In the genomic region with DNA sequence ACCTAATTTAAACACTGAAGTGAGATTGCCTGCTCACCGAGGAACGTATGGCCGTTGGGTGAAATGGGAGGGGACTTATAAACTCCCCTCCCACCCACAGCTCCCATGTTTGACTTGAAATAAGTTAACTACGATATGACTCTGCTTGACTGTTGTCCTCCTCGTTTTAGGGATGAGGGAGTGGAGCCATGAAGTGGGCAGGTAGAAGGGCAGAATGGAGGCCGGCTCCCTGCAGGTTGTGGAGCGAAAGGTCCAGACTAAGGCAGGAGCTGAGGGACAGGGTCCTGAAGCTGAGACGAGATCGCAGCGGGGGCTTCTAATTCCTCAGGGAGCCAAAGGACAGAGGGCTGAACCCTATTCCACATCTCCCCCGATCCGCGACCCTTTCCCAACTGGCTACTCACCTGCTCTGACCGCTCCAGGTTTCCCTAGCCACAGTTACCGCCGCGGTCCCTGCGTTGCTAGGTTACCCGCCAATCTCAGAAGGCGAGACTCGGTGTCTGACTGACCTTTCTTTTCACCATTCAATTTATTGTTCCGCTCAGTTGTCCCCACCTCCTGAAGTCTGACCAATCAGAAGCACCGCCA, we compare ENCODE assay signal across 8 cellular contexts. TPM values are rescaled to one million over a fixed set of nuclear protein-coding genes. Genes with fewer than 3 reads are reported as not detected.
DNase-seq lines count a peak whose midpoint lies in the region; TF ChIP-seq lines count a peak whose summit lies in the region.

No MANE protein-coding gene starts in this region.

- H2BK20ac ChIP-seq in H9 (ENCODE audit: low read depth, low read length, poor library complexity, severe bottlenecking), result no peak overlapping the region

- H4K20me1 ChIP-seq in BLaER1 treated with 17β-estradiol and CSF1 and Interleukin-3, amounts not matched to agents 10 nM and 100 nM, result peaks cover 0 to 8% (median 0%) of the 10 kb centered on the region in 11 experiments; a peak in 3 of 22 replicates
- H4K20me1 ChIP-seq in H9 (ENCODE audit: control insufficient read depth, insufficient read depth, insufficient read length), result no peaks in the 10 kb centered on the region

- no peak for TF ChIP-seq CTCF in H9 (conservative IDR thresholded peaks at IDR 0.05)
- TF ChIP-seq CTCF in WI38 (IDR thresholded peaks at IDR 0.05; ENCODE audit: low read depth, low read length), result no peak
- no peak for TF ChIP-seq CTCF in testis (IDR thresholded peaks at IDR 0.05)

- no peak overlapping the region for H3K4ac ChIP-seq in H9 (ENCODE audit: low read depth, low read length)

- peak overlapping the region; percentile 63 to 93 (median 74); a peak in 3 of 7 replicates for H3K27ac Mint-ChIP-seq in H9

- H3K56ac ChIP-seq in H9 (ENCODE audit: insufficient read length, low read depth, low read length), result no peak overlapping the region

- H3K4me3 Mint-ChIP-seq in H9, result peak overlapping the region; percentile 83 to 94

- H3K4me1 ChIP-seq in BLaER1 treated with 17β-estradiol and CSF1 and Interleukin-3, amounts not matched to agents 10 nM and 100 nM, result peaks cover 58 to 91% (median 74%) of the 10 kb centered on the region in 10 experiments
- H3K4me1 ChIP-seq in H9 (ENCODE audit: insufficient read depth, low read length) (peaks cover 4% of the 10 kb centered on the region; the same call in 1 of the 2 replicates), iPS-18a (ENCODE audit: control insufficient read depth, low read depth, low read length) (peaks cover 18% of the 10 kb centered on the region), testis (peaks cover 25% of the 10 kb centered on the region)

- no CpG with 5 or more reads among the region's 23 CpGs for WGBS in H9 (ENCODE audit: extremely low coverage, insufficient read length, low lambda C conversion rate)
- 0% methylated on average over 18 to 23 of the region's 23 CpGs for WGBS in testis, 2 donors

- H3K79me2 ChIP-seq in H9 (ENCODE audit: insufficient read depth, low read length), result peaks cover 1% of the 10 kb centered on the region; the same call in 1 of the 2 replicates

- H3K36me3 Mint-ChIP-seq in H9 (ENCODE audit: insufficient read depth in 1 of 3, low read depth in 3 of 3), result no peaks in the 10 kb centered on the region

- no peak overlapping the region for H3K23ac ChIP-seq in H9 (ENCODE audit: insufficient read length, low read depth, low read length)

- H4K91ac ChIP-seq in H9 (ENCODE audit: insufficient read length, low read depth, low read length), result no peak overlapping the region

- peaks cover 0 to 9% (median 0%) of the 10 kb centered on the region in 11 experiments; a peak in 3 of 22 replicates for H3K36me3 ChIP-seq in BLaER1 treated with 17β-estradiol and CSF1 and Interleukin-3, amounts not matched to agents 10 nM and 100 nM
- no peaks in the 10 kb centered on the region for H3K36me3 ChIP-seq in iPS-18a (ENCODE audit: control insufficient read depth, low read depth, low read length)
- H3K36me3 ChIP-seq in testis (ENCODE audit: low read depth, missing control alignments), result no peaks in the 10 kb centered on the region

- peak overlapping the region; percentile 2 for H3K18ac ChIP-seq in H9 (ENCODE audit: insufficient read length, low read depth, low read length)

- peak overlapping the region; percentile 43 to 89 (median 64) for H3K4me3 ChIP-seq in BLaER1 treated with 17β-estradiol and CSF1 and Interleukin-3, amounts not matched to agents 10 nM and 100 nM
- H3K4me3 ChIP-seq in WI38 (ENCODE audit: low read depth, low read length) (peak overlapping the region; percentile 72), iPS-18a (ENCODE audit: low read length) (peak overlapping the region; percentile 79), testis (peak overlapping the region; percentile 58 to 84)

- H2BK12ac ChIP-seq in H9 (ENCODE audit: insufficient read length, low read depth, low read length), result no peak overlapping the region

- no peaks in the 10 kb centered on the region for H3K9me3 Mint-ChIP-seq in H9

- intact Hi-C loops in testis (cut with DNase I; ENCODE audit: low total_unique reads), result no loop called here

- DNase-seq in H9 (no peak), testis (no peak), COLO829 (ENCODE audit: low spot score) (no peak), medulla oblongata (ENCODE audit: extremely low spot score) (no peak), A172 (ENCODE audit: low spot score) (no peak)

- H3K4me1 Mint-ChIP-seq in H9, result peaks cover 19 to 20% of the 10 kb centered on the region in 2 experiments

- H2BK5ac ChIP-seq in H9 (ENCODE audit: insufficient read length, low read length), result no peak overlapping the region

- no peak overlapping the region for H2AFZ ChIP-seq in H9 (ENCODE audit: low read length)

- peaks cover 9% of the 10 kb centered on the region for H3K23me2 ChIP-seq in H9 (ENCODE audit: insufficient read length, low read depth, low read length, poor library complexity, severe bottlenecking)

- H2BK120ac ChIP-seq in H9 (ENCODE audit: low read depth, low read length, poor library complexity, severe bottlenecking), result no peak overlapping the region

- no peaks in the 10 kb centered on the region for H3K27me3 Mint-ChIP-seq in H9 (ENCODE audit: low read depth)

- H2BK15ac ChIP-seq in H9 (ENCODE audit: low read depth, low read length), result no peak overlapping the region

- no peak overlapping the region for H4K5ac ChIP-seq in H9 (ENCODE audit: insufficient read length, low read depth, low read length)

- H3K27ac ChIP-seq in BLaER1 treated with 17β-estradiol and CSF1 and Interleukin-3, amounts not matched to agents 10 nM and 100 nM, result peak overlapping the region in 9 of 11 experiments; percentile 8 to 89 (median 51); a peak in 15 of 22 replicates
- H3K27ac ChIP-seq in H9 (ENCODE audit: insufficient read length, low read depth, low read length) (no peak overlapping the region), iPS-18a (ENCODE audit: low read length) (peak overlapping the region; percentile 76), testis (peak overlapping the region; percentile 28 to 62)

- no peak overlapping the region for H4K8ac ChIP-seq in H9 (replicated peaks; ENCODE audit: insufficient read length, low read depth, low read length)

- no peak for TF ChIP-seq POLR2A in testis (IDR thresholded peaks at IDR 0.05)

- no peak overlapping the region for H2AK5ac ChIP-seq in H9 (ENCODE audit: insufficient read length, low read length)

- H3K4me2 ChIP-seq in BLaER1 treated with 17β-estradiol and CSF1 and Interleukin-3, amounts not matched to agents 10 nM and 100 nM, result peak overlapping the region; percentile 67 to 98 (median 95)
- peak overlapping the region; percentile 80 for H3K4me2 ChIP-seq in H9 (ENCODE audit: insufficient read depth, insufficient read length, low read length)

- H3K9ac ChIP-seq in BLaER1 treated with 17β-estradiol and CSF1 and Interleukin-3, amounts not matched to agents 10 nM and 100 nM, result peak overlapping the region; percentile 26 to 79 (median 65); a peak in 18 of 22 replicates
- H3K9ac ChIP-seq in H9 (ENCODE audit: extremely low read depth, insufficient read length, low read length), result peak overlapping the region; percentile 1
- H3K9ac ChIP-seq in iPS-18a (ENCODE audit: low read length), result peak overlapping the region; percentile 76

- H3K9me3 ChIP-seq in BLaER1 treated with 17β-estradiol and CSF1 and Interleukin-3, amounts not matched to agents 10 nM and 100 nM (replicated peaks in 1 of 11), result no peaks in the 10 kb centered on the region
- no peaks in the 10 kb centered on the region for H3K9me3 ChIP-seq in H9 (ENCODE audit: control insufficient read depth, low read depth, low read length)
- H3K9me3 ChIP-seq in iPS-18a (ENCODE audit: control insufficient read depth, low read depth, low read length), result no peaks in the 10 kb centered on the region
- H3K9me3 ChIP-seq in testis, result no peaks in the 10 kb centered on the region

- H3K79me1 ChIP-seq in H9 (ENCODE audit: insufficient read depth, low read depth, low read length, poor library complexity, severe bottlenecking), result no peaks in the 10 kb centered on the region

- H3K27me3 ChIP-seq in BLaER1 treated with 17β-estradiol and CSF1 and Interleukin-3, amounts not matched to agents 10 nM and 100 nM, result peaks cover 4 to 85% (median 75%) of the 10 kb centered on the region in 11 experiments; a peak in 20 of 22 replicates
- H3K27me3 ChIP-seq in H9 (ENCODE audit: insufficient read depth, low read length) (no peaks in the 10 kb centered on the region), iPS-18a (ENCODE audit: control insufficient read depth, insufficient read depth, low read length) (no peaks in the 10 kb centered on the region), testis (no peaks in the 10 kb centered on the region)

- H3K14ac ChIP-seq in H9 (ENCODE audit: insufficient read depth, low read length), result peak overlapping the region; percentile 3; the same call in 1 of the 2 replicates

- H3T11ph ChIP-seq in H9 (ENCODE audit: low read length), result no peak overlapping the region

RNA-seq across cellular contexts. Expression of a gene that starts 0.6 kb away (rescaled TPM):
- total RNA-seq in H9 (2021) (13.5 and 16.1 TPM in 2 replicates), testis (10 to 100 TPM; 48.7 to 73.0 TPM)
- 33.4 TPM for polyA plus RNA-seq in testis (ENCODE audit: insufficient read depth, low read depth, low replicate concordance)
- 8.9 and 13.3 TPM in 2 replicates for total RNA-seq in A172 (2014; rRNA removed; shearing (Covaris generic))

RNA-seq across cellular contexts. Expression of a gene that starts 35.2 kb away (rescaled TPM):
- total RNA-seq in H9 (2021) (26.0 and 26.1 TPM in 2 replicates), testis (10 to 100 TPM; 20.9 to 22.1 TPM)
- polyA plus RNA-seq in testis (ENCODE audit: insufficient read depth, low read depth, low replicate concordance), result 14.3 TPM
- total RNA-seq in A172 (2014; rRNA removed; shearing (Covaris generic)), result 51.2 and 52.2 TPM in 2 replicates

RNA-seq across cellular contexts. Expression of a gene that starts 35.4 kb away (rescaled TPM):
- total RNA-seq in H9 (2021), result 83.0 TPM in 2 replicates
- 10 to 100 TPM; 62.4 to 63.6 TPM for total RNA-seq in testis
- polyA plus RNA-seq in testis (ENCODE audit: insufficient read depth, low read depth, low replicate concordance), result 40.3 TPM
- total RNA-seq in A172 (2014; rRNA removed; shearing (Covaris generic)), result 56.4 and 69.1 TPM in 2 replicates

Comparison
In these comparisons a context has a peak if more than half of its experiments do, and no peak if none do; other contexts are left out.
1. H3K9ac ChIP-seq: peak in every context shown above with its lines; median percentile 76 in iPS-18a; 65 in BLaER1 treated with 17β-estradiol and CSF1 and Interleukin-3, amounts not matched to agents 10 nM and 100 nM; 1 in H9.